22 cellular contexts compared by ENCODE assay signal in the genomic region with DNA sequence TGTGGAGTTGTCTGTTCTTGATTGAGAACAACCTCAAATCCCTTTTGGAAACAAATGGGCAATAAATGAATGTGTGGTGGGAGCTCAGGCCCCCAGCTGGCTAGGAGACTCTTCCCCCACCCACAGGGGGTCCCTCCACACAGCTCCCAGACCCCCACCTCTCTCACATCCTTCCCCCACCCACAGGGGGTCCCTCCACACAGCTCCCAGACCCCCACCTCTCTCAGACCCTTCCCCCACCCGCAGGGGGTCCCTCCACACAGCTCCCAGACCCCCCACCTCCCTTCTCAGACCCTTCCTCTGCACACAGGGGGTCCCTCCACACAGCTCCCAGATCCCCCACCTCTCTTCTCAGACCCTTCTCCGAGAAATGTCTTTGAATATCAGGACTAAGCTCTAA.
"Had no signal": no experiment of that assay in that cellular context is flagged by ENCODE, and none has a peak within 500 bp of the region (broad histone marks: within the 10 kb centered on the region; RNA-seq: fewer than 3 reads in every experiment).

No MANE protein-coding gene starts in this region.

- H3K4me1 ChIP-seq: pancreas, psoas muscle, upper lobe of left lung had no signal

- DNase-seq: activated CD4-positive, alpha-beta T cell treated with anti-CD3 and anti-CD28 coated beads for 4 hours; activated CD4-positive, alpha-beta T cell treated with anti-CD3 and anti-CD28 coated beads, Interleukin-2, amount 50 U/mL, for 48 hours; activated CD8-positive, alpha-beta memory T cell treated with anti-CD3 and anti-CD28 coated beads for 24 hours; activated naive CD8-positive, alpha-beta T cell treated with anti-CD3 and anti-CD28 coated beads, Interleukin-2, amount 50 U/mL, for 24 hours; activated T-cell treated with anti-CD3 and anti-CD28 coated beads, Interleukin-2, amount 50 U/mL, for 1 hour; amygdala; central memory CD4-positive, alpha-beta T cell; esophagus squamous epithelium; foreskin melanocyte; stimulated activated naive CD4-positive, alpha-beta T cell treated with Interleukin-2 at 50 U/mL for 16 hours; T-helper 9 cell; thyroid gland had no signal

- H3K4me3 Mint-ChIP-seq: activated naive CD4-positive, alpha-beta T cell treated with anti-CD3 and anti-CD28 coated beads, Interleukin-2, amount 50 U/mL, for 24 hours; activated naive CD8-positive, alpha-beta T cell treated with anti-CD3 and anti-CD28 coated beads, Interleukin-2, amount 50 U/mL, for 24 hours; activated T-helper 1 cell treated with anti-CD3 and anti-CD28 coated beads, Interleukin-12 subunit alpha, Interleukin-12 subunit beta, Interleukin-2, Interleukin-4 antibody, amounts not matched to agents 30 ng/mL and 10 ng/mL and 1 ng/mL, durations not matched to agents 14 hours and 24 hours and 36 hours; memory B cell had no signal

- H3K4me2 ChIP-seq: smooth muscle cell had no signal

- H3K9me3 Mint-ChIP-seq: activated naive CD4-positive, alpha-beta T cell treated with anti-CD3 and anti-CD28 coated beads, Interleukin-2, amount 50 U/mL, for 24 hours; activated naive CD8-positive, alpha-beta T cell treated with anti-CD3 and anti-CD28 coated beads, Interleukin-2, amount 50 U/mL, for 24 hours; activated T-helper 1 cell treated with anti-CD3 and anti-CD28 coated beads, Interleukin-12 subunit alpha, Interleukin-12 subunit beta, Interleukin-2, Interleukin-4 antibody, amounts not matched to agents 30 ng/mL and 10 ng/mL and 1 ng/mL, durations not matched to agents 14 hours and 24 hours and 36 hours; memory B cell had no signal

- H3K27me3 Mint-ChIP-seq: activated naive CD8-positive, alpha-beta T cell treated with anti-CD3 and anti-CD28 coated beads, Interleukin-2, amount 50 U/mL, for 24 hours had no signal

- H3K9me3 ChIP-seq: esophagus squamous epithelium, pancreas, psoas muscle, thyroid gland, upper lobe of left lung had no signal

- ATAC-seq: activated naive CD8-positive, alpha-beta T cell treated with anti-CD3 and anti-CD28 coated beads, Interleukin-2, amount 50 U/mL, for 24 hours; pancreas; psoas muscle had no signal

- H3K4me3 ChIP-seq: esophagus squamous epithelium, pancreas, psoas muscle, SK-N-MC, smooth muscle cell, thyroid gland, upper lobe of left lung had no signal

- H3K27ac ChIP-seq: epithelial cell of prostate, esophagus squamous epithelium, pancreas, psoas muscle, SK-N-MC, thyroid gland, upper lobe of left lung, VCaP had no signal

- H3K36me3 Mint-ChIP-seq: activated naive CD4-positive, alpha-beta T cell treated with anti-CD3 and anti-CD28 coated beads, Interleukin-2, amount 50 U/mL, for 24 hours; memory B cell had no signal

- H3K27me3 ChIP-seq: thyroid gland, upper lobe of left lung had no signal

- H3K4me1 Mint-ChIP-seq: activated naive CD8-positive, alpha-beta T cell treated with anti-CD3 and anti-CD28 coated beads, Interleukin-2, amount 50 U/mL, for 24 hours; memory B cell had no signal

- H3K27ac Mint-ChIP-seq: activated naive CD4-positive, alpha-beta T cell treated with anti-CD3 and anti-CD28 coated beads, Interleukin-2, amount 50 U/mL, for 24 hours; activated naive CD8-positive, alpha-beta T cell treated with anti-CD3 and anti-CD28 coated beads, Interleukin-2, amount 50 U/mL, for 24 hours; activated T-helper 1 cell treated with anti-CD3 and anti-CD28 coated beads, Interleukin-12 subunit alpha, Interleukin-12 subunit beta, Interleukin-2, Interleukin-4 antibody, amounts not matched to agents 30 ng/mL and 10 ng/mL and 1 ng/mL, durations not matched to agents 14 hours and 24 hours and 36 hours; memory B cell had no signal

- H3K36me3 ChIP-seq: esophagus squamous epithelium, pancreas, thyroid gland, upper lobe of left lung had no signal
